In the genomic region with DNA sequence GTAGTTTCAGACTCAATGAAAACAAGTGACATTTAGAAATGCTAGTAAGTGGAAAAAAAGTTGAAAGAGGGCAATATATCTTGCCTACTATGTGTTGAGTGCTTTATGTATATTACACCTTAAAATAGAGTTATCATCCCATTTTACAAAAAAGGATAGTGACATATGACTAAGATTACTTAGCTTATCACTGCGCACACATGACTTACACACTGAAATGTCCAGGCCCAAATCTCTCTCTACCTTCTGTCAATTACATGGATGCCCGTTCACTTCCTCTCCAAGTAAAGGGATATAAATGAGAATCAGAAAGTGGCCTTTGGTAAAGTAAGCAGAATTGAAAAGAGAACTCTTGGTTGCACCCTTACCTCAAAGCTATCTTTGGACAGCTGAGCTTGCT, we compare ENCODE assay signal across 10 cellular contexts.
"Had no signal": no experiment of that assay in that cellular context is flagged by ENCODE, and none has a peak within 500 bp of the region (broad histone marks: within the 10 kb centered on the region; RNA-seq: fewer than 3 reads in every experiment).

No MANE protein-coding gene starts in this region.

- DNase-seq: GM23248, GOT3, H7, H9, HCEC 1CT, HFFc6 had no signal

- H3K36me3 ChIP-seq: HAP-1 had no signal

- ATAC-seq: HCT116 had no signal

- H3K4me3 ChIP-seq: GM23248, HAP-1 had no signal

- H3K9me3 ChIP-seq: HAP-1 had no signal

- FAIRE-seq: H1, H54 had no signal

- H3K9ac ChIP-seq: GM23248 had no signal

- H3K27ac Mint-ChIP-seq: H9, HFFc6 had no signal

- H3K4me3 Mint-ChIP-seq: H9, HFFc6 had no signal

- H3K27ac ChIP-seq: GM23248 had no signal

- H2AFZ ChIP-seq: GM23248 had no signal

- H3K9me3 Mint-ChIP-seq: H9, HFFc6 had no signal
